18 cellular contexts compared by ENCODE assay signal in the genomic region with DNA sequence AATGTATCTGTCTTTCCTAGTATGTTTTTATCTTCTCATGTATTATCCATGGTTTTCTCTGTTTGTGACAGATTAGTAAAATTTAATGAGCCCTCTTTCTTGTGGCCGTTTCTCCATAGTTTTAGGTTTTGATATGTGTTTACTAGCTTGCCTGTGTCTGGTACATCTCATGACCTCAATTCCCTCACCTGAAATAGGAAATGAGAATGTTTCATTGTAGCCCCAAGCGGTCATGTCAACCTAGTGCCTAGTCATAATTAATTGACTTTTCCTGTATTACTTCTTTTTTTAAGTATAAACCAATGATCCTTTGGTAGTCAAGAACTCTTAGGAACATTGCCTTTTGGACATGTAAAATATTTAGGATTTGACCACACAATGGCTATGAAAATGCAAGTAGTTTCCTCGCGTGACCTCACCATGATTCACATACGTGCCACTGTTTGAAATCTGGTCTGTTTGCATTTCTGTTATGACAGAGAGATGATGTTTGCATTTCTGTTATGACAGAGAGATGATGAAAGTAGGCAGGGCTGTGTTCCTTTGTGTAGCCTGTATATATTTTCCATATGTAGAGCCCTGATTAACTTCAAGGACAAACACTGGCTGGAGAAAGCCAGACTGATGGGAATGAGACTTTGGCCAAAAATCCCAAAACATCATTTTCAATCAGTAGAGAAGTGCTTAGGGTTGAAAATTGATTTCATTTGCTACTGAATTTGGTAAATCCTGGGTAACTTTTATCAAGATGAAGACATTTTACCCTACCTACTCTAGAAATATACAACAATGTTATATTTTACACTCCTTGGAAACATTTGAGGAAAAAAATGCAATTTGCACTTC.
DNase-seq lines count a peak whose midpoint lies in the region; ATAC-seq, FAIRE-seq and TF ChIP-seq lines count a peak whose summit lies in the region.
"Had no signal": no experiment of that assay in that cellular context is flagged by ENCODE, and none has a peak within 500 bp of the region (broad histone marks: within the 10 kb centered on the region; RNA-seq: fewer than 3 reads in every experiment).

No MANE protein-coding gene starts in this region.

- CTCF ChIA-PET in HEK293T (lab: Yijun Ruan, JAX): no interaction called here

- peak; percentile 71 for DNase-seq in AG10803 (ENCODE audit: low read depth)
- DNase-seq in adipocyte (ENCODE audit: low read depth): peak; percentile 80
- DNase-seq in foreskin keratinocyte: peak; percentile 94 to 97
- no peak for DNase-seq in GM20000 (ENCODE audit: low spot score)
- no peak for DNase-seq in HEK293T (ENCODE audit: extremely low spot score)
- DNase-seq in GM12891 (ENCODE audit: insufficient read length, low spot score): no peak
- DNase-seq: activated CD4-positive, CD25-positive, alpha-beta regulatory T cell treated with anti-CD3 and anti-CD28 coated beads, Interleukin-2, amount 50 U/mL, for 72 hours; activated gamma-delta T cell; CD8-positive, alpha-beta memory T cell; heart left ventricle; NCI-H69; pancreas; stimulated activated CD4-positive, alpha-beta T cell treated with anti-CD3 and anti-CD28 coated beads, Interleukin-4, amount 100 ng/mL, for 1 hour; stomach had no signal

- no peak for FAIRE-seq in GM12891 (lab: Jason Lieb, UNC)
- FAIRE-seq: HTR-8/SVneo, pancreas had no signal

- H3K4me3 ChIP-seq in AG10803 (ENCODE audit: low read length): no peak overlapping the region
- no peak overlapping the region for H3K4me3 ChIP-seq in adipocyte (ENCODE audit: low read length)
- H3K4me3 ChIP-seq: heart left ventricle, pancreas, SK-N-MC, stomach had no signal

- H3K9ac ChIP-seq in adipocyte (ENCODE audit: low read length): no peak overlapping the region

- H3K27ac ChIP-seq in foreskin keratinocyte: peak overlapping the region; percentile 80
- H3K27ac ChIP-seq: pancreas, SK-N-MC had no signal

- no peaks in the 10 kb centered on the region for H3K36me3 ChIP-seq in adipocyte (ENCODE audit: control insufficient read depth, insufficient read depth, low read length, severe bottlenecking)
- H3K36me3 ChIP-seq: pancreas, stomach had no signal

- POLR2A ChIA-PET in HEK293T (lab: Yijun Ruan, JAX): no interaction called here

- TF ChIP-seq POLR2A in GM12891 (IDR thresholded peaks at IDR 0.05; ENCODE audit: low read depth, low read length): no peak

- ATAC-seq in HG02885 (IDR thresholded peaks at IDR 0.05; ENCODE audit: poor library complexity, unreplicated experiment) (peak; percentile 51), foreskin keratinocyte (peak; percentile 93), GM21447 (IDR thresholded peaks at IDR 0.05; ENCODE audit: unreplicated experiment) (no peak)
- ATAC-seq: heart left ventricle, pancreas had no signal

- H3K4me1 ChIP-seq in adipocyte (ENCODE audit: control insufficient read depth, insufficient read depth, low read length) (peaks cover 30% of the 10 kb centered on the region), foreskin keratinocyte (peaks cover 33% of the 10 kb centered on the region)
- H3K4me1 ChIP-seq: pancreas had no signal

- TF ChIP-seq CTCF in AG10803 (conservative IDR thresholded peaks at IDR 0.05; ENCODE audit: low read length): no peak
- peak; percentile 8 for TF ChIP-seq CTCF in foreskin keratinocyte (conservative IDR thresholded peaks at IDR 0.05)
- TF ChIP-seq CTCF in GM20000 (IDR thresholded peaks at IDR 0.05; ENCODE audit: extremely low read depth, missing control alignments): no peak

- H3K9me3 ChIP-seq in adipocyte (ENCODE audit: control insufficient read depth, low read length): no peaks in the 10 kb centered on the region
- H3K9me3 ChIP-seq: pancreas had no signal

- no peaks in the 10 kb centered on the region for H3K27me3 ChIP-seq in adipocyte (replicated peaks; ENCODE audit: control insufficient read depth, insufficient read depth, low read length)
- no peaks in the 10 kb centered on the region for H3K27me3 ChIP-seq in foreskin keratinocyte
- H3K27me3 ChIP-seq: heart left ventricle, pancreas, stomach had no signal

TF ChIP-seq in HEK293T, 16 proteins besides CTCF, POLR2A, EP300 and RAD21:
- TF ChIP-seq, protein P1, sequence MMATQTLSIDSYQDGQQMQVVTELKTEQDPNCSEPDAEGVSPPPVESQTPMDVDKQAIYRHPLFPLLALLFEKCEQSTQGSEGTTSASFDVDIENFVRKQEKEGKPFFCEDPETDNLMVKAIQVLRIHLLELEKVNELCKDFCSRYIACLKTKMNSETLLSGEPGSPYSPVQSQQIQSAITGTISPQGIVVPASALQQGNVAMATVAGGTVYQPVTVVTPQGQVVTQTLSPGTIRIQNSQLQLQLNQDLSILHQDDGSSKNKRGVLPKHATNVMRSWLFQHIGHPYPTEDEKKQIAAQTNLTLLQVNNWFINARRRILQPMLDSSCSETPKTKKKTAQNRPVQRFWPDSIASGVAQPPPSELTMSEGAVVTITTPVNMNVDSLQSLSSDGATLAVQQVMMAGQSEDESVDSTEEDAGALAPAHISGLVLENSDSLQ (IDR thresholded peaks at IDR 0.05): no peak
- TF ChIP-seq LEF1 (IDR thresholded peaks at IDR 0.05; ENCODE audit: borderline replicate concordance): no peak
- TF ChIP-seq FOXK2 (IDR thresholded peaks at IDR 0.05): no peak
- no peak for TF ChIP-seq SUZ12 (IDR thresholded peaks at IDR 0.05)
- TF ChIP-seq SP1 (IDR thresholded peaks at IDR 0.05): no peak
- TF ChIP-seq BHLHE40 (IDR thresholded peaks at IDR 0.05; ENCODE audit: borderline replicate concordance): no peak
- TF ChIP-seq FOXA1 (IDR thresholded peaks at IDR 0.05): no peak
- no peak for TF ChIP-seq NFRKB (IDR thresholded peaks at IDR 0.05)
- no peak for TF ChIP-seq L3MBTL2 (conservative IDR thresholded peaks at IDR 0.05)
- no peak for TF ChIP-seq ARNT (IDR thresholded peaks at IDR 0.05)
- no peak for TF ChIP-seq CTBP1 (IDR thresholded peaks at IDR 0.05; ENCODE audit: borderline replicate concordance)
- TF ChIP-seq ELF4 (IDR thresholded peaks at IDR 0.05): no peak

TF ChIP-seq in GM12891, 5 proteins besides CTCF, POLR2A, EP300 and RAD21:
- no peak for TF ChIP-seq POLR2AphosphoS5 (IDR thresholded peaks at IDR 0.05; ENCODE audit: low read depth, low read length)
- TF ChIP-seq SPI1 (IDR thresholded peaks at IDR 0.05; ENCODE audit: low read depth, low read length): no peak
- TF ChIP-seq POU2F2 (IDR thresholded peaks at IDR 0.05; ENCODE audit: low read depth, low read length): no peak
- TF ChIP-seq TAF1 (IDR thresholded peaks at IDR 0.05; ENCODE audit: low read depth, low read length): no peak
- TF ChIP-seq PAX5 (IDR thresholded peaks at IDR 0.05; ENCODE audit: insufficient read depth, low read length, severe bottlenecking): no peak

Comparison
In these comparisons a context has a peak if more than half of its experiments do, and no peak if none do; other contexts are left out.
1. DNase-seq: peak in AG10803 (single experiment), adipocyte (single experiment) and foreskin keratinocyte (2 of 2); none in GM20000 (single experiment), HEK293T (single experiment) and GM12891 (single experiment).